Comparison of ENCODE assay signal across 1 cellular context in the genomic region with DNA sequence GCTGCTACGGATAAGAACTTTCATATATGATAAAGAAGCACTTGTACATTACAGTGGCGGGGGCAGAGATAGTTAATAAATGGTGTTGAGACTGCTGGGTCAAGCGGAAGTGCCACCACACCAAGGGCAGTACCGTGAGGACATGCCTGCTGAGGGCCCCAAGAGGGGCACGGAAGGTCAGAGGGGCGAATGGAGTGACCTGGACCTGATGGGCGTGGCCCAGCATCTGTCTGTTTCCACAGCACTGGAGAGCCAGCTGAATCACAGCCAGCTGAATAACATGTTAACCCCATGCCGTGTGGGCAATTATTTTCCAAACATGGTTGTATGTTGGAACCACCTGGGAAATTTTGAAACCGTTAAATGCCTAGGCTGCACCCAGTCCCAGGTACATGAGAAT.
TF ChIP-seq lines count a peak whose summit lies in the region.

No MANE protein-coding gene starts in this region.

TF ChIP-seq in K562, 482 proteins besides CTCF, POLR2A, EP300 and RAD21 (continued from another document):
- TF ChIP-seq ZHX1 (conservative IDR thresholded peaks at IDR 0.05; ENCODE audit: low read length) (no peak), ZKSCAN1 (IDR thresholded peaks at IDR 0.05; ENCODE audit: low read depth, low read length) (no peak), TARDBP (IDR thresholded peaks at IDR 0.05) (no peak), PHF21A (IDR thresholded peaks at IDR 0.05; ENCODE audit: borderline replicate concordance, low read depth) (no peak)
